Comparison of ENCODE assay signal across 8 cellular contexts in the genomic region with DNA sequence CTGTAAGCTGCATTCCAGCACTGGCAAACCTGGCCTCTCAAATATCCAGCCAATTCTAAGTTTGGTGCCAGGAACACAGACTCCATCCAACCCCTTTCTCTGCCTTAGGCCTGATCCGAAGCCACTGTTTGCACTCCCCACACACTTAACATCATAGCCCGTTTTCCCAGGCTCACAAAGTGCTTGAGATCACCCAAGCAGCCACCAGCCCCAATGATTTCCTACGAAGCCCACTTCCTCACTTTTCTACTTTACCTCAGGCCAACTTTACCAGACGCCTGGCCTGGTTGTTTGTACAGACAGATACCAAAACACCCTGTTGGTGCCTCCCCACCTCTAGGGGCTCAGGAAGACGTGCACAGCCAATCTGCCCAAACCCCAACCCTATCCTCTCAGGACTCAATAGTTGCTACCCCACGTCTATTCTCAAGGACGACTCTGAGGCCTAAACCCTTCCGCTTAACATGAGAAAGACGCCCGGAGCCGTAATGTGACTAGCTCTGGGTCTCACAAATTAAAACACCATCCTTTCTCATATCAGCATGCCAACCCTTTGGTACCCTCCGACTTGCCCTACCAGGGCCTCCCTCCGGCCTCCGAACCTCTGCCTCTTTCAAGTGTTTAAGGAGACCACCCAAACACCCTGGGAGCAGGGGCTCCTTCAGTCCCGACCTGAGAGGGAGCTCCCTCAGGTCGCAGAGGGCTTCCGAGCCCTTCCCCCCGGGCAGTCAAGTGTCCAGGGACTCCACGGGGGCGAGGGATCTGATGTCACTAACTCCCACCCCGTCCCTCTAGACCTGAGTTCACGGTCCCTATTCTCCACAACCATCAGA. TPM values are rescaled to one million over a fixed set of nuclear protein-coding genes. Genes with fewer than 3 reads are reported as not detected.
DNase-seq lines count a peak whose midpoint lies in the region; ATAC-seq and TF ChIP-seq lines count a peak whose summit lies in the region.

No MANE protein-coding gene starts in this region.

- no peak overlapping the region for H3K4me3 Mint-ChIP-seq in CD8-positive, alpha-beta T cell

- no TSS peak for BruUV-seq in PC-9 (replicated peaks; lab: Mats Ljungman, UMichigan)

- H4K20me1 ChIP-seq in PC-9 (ENCODE audit: insufficient read depth) = no peaks in the 10 kb centered on the region

- no peaks in the 10 kb centered on the region for H3K27me3 ChIP-seq in CD8-positive, alpha-beta T cell (ENCODE audit: insufficient read depth, low read length)
- H3K27me3 ChIP-seq in PC-9 (ENCODE audit: insufficient read depth, low read depth) (no peaks in the 10 kb centered on the region), prostate gland (replicated peaks; ENCODE audit: insufficient read depth) (no peaks in the 10 kb centered on the region)

- H3K9me2 ChIP-seq in PC-9 (ENCODE audit: insufficient read depth) = no peaks in the 10 kb centered on the region

- DNase-seq in CD8-positive, alpha-beta T cell = peak in 2 of 7 experiments; percentile 16 to 51
- DNase-seq in PC-9 = no peak
- peak; percentile 19 for DNase-seq in fibroblast of the aortic adventitia (ENCODE audit: low read depth)
- peak; percentile 72 for DNase-seq in prostate gland (ENCODE audit: low spot score)
- DNase-seq in iPS-NIHi7 (ENCODE audit: extremely low spot score) = no peak

- peaks cover 74% of the 10 kb centered on the region for H3K4me1 ChIP-seq in CD8-positive, alpha-beta T cell (ENCODE audit: insufficient read depth, low read length)
- H3K4me1 ChIP-seq in PC-9 (replicated peaks; ENCODE audit: insufficient read depth) (peaks cover 25% of the 10 kb centered on the region), prostate gland (replicated peaks) (peaks cover 20% of the 10 kb centered on the region)

- H3K4me3 ChIP-seq in CD8-positive, alpha-beta T cell (ENCODE audit: low read depth, low read length) = peak overlapping the region; percentile 90
- H3K4me3 ChIP-seq in PC-9 = peak overlapping the region; percentile 60
- peak overlapping the region; percentile 80 for H3K4me3 ChIP-seq in fibroblast of the aortic adventitia (ENCODE audit: low read depth, low read length)
- peak overlapping the region; percentile 71 to 95 for H3K4me3 ChIP-seq in prostate gland

- peaks cover 61% of the 10 kb centered on the region for H3K4me1 Mint-ChIP-seq in CD8-positive, alpha-beta T cell (ENCODE audit: low read depth)

- no peaks in the 10 kb centered on the region for H3K9me3 ChIP-seq in CD8-positive, alpha-beta T cell (ENCODE audit: low read length)
- H3K9me3 ChIP-seq in PC-9 (ENCODE audit: insufficient read depth, low read depth) = no peaks in the 10 kb centered on the region
- no peaks in the 10 kb centered on the region for H3K9me3 ChIP-seq in prostate gland

- CTCF ChIA-PET in CD8-positive, alpha-beta T cell (lab: Charles Lee) = interaction anchor here (0.8 to 12.2 kb wide), 7 partner anchors 9 to 67 kb away, joined by 4 to 183 read pairs (median 10); a partner anchor contains a TSS
- CTCF ChIA-PET in PC-9 (lab: Charles Lee) = no interaction called here

- no peak for TF ChIP-seq CTCF in CD8-positive, alpha-beta T cell (IDR thresholded peaks at IDR 0.05)
- TF ChIP-seq CTCF in PC-9 (conservative IDR thresholded peaks at IDR 0.05) (no peak), fibroblast of the aortic adventitia (IDR thresholded peaks at IDR 0.05; ENCODE audit: insufficient read depth, low read length) (no peak), prostate gland (IDR thresholded peaks at IDR 0.05) (peak in 1 of 4 experiments; percentile 10)

- peak overlapping the region; percentile 85 for H3K4me2 ChIP-seq in PC-9

- H3K36me3 ChIP-seq in CD8-positive, alpha-beta T cell (ENCODE audit: insufficient read depth, low read length) = peaks cover 11% of the 10 kb centered on the region
- H3K36me3 ChIP-seq in PC-9 (ENCODE audit: low read depth) = no peaks in the 10 kb centered on the region
- H3K36me3 ChIP-seq in prostate gland = peaks cover 0 to 11% of the 10 kb centered on the region in 2 donors

- H3K27me3 Mint-ChIP-seq in CD8-positive, alpha-beta T cell (ENCODE audit: low read depth) = no peaks in the 10 kb centered on the region

- peaks cover 55% of the 10 kb centered on the region for H3K36me3 Mint-ChIP-seq in CD8-positive, alpha-beta T cell

- H3F3A ChIP-seq in PC-9 (ENCODE audit: insufficient read depth, low read depth) = peaks cover 22% of the 10 kb centered on the region; the same call in 1 of the 2 replicates

- H2AFZ ChIP-seq in PC-9 = peak overlapping the region; percentile 83

- H3K9me3 Mint-ChIP-seq in CD8-positive, alpha-beta T cell = no peaks in the 10 kb centered on the region

- intact Hi-C loops in CD8-positive, alpha-beta T cell (cut with DNase I, micrococcal nuclease) = loop anchor here (1.0 to 5.0 kb wide), 13 partner anchors 17 to 320 kb away; a partner anchor contains a TSS
- intact Hi-C loops in PC-9 (cut with micrococcal nuclease; ENCODE audit: unreplicated experiment) (loop anchor here (1.0 to 5.0 kb wide), 5 partner anchors 18 to 313 kb away; a partner anchor contains a TSS), prostate gland (cut with DNase I) (loop anchor here (10.0 kb wide), 1 partner anchor 311 kb away; no protein-coding TSS in a partner anchor)

- peak overlapping the region; percentile 100 for H3K27ac ChIP-seq in CD8-positive, alpha-beta T cell (ENCODE audit: low read depth, low read length)
- H3K27ac ChIP-seq in PC-9 (peak overlapping the region; percentile 39; the same call in 1 of the 2 replicates), prostate gland (peak overlapping the region; percentile 100)

- no peak overlapping the region for H3K27ac Mint-ChIP-seq in CD8-positive, alpha-beta T cell

- POLR2A ChIA-PET in CD8-positive, alpha-beta T cell (lab: Charles Lee) = interaction anchor here (0.8 to 7.5 kb wide), 15 partner anchors 9 to 286 kb away, joined by 3 to 68 read pairs (median 8); a partner anchor contains a TSS
- POLR2A ChIA-PET in PC-9 (lab: Charles Lee; ENCODE audit: unreplicated experiment) = interaction anchor here (0.8 kb wide), 1 partner anchor 36 kb away, joined by 4 read pairs; no protein-coding TSS in a partner anchor

- ATAC-seq in CD8-positive, alpha-beta T cell = no peak
- ATAC-seq in GM21381 (IDR thresholded peaks at IDR 0.05; ENCODE audit: unreplicated experiment) (no peak), HG02588 (IDR thresholded peaks at IDR 0.05; ENCODE audit: unreplicated experiment) (no peak), GM18868 (IDR thresholded peaks at IDR 0.05; ENCODE audit: unreplicated experiment) (no peak)

- WGBS in prostate gland = 5% methylated on average over 22 of the region's 22 CpGs

- 0 out of 2 replicates have a peak, but pooled peaks cover 6% of the 10 kb centered on the region for H3K79me2 ChIP-seq in PC-9 (ENCODE audit: low read depth)

- TF ChIP-seq POLR2A in prostate gland (IDR thresholded peaks at IDR 0.05) = peak; percentile 29

RNA-seq across cellular contexts. Expression of a gene that starts 3.4 kb away (rescaled TPM):
- total RNA-seq in CD8-positive, alpha-beta T cell = 1,000 to 10,000 TPM; 1,922 to 1,926 TPM
- 60.2 and 78.7 TPM in 2 replicates for total RNA-seq in PC-9 (2021)
- 1.6 and 12.7 TPM in 2 replicates for total RNA-seq in fibroblast of the aortic adventitia (ENCODE audit: low replicate concordance)
- 100 to 1,000 TPM; 119 to 142 TPM for total RNA-seq in prostate gland

RNA-seq across cellular contexts. Expression of a gene that starts 7.2 kb away (rescaled TPM):
- 100 to 1,000 TPM; 302 to 303 TPM for total RNA-seq in CD8-positive, alpha-beta T cell
- total RNA-seq in PC-9 (2021) (29.3 and 35.1 TPM in 2 replicates), fibroblast of the aortic adventitia (ENCODE audit: low replicate concordance) (5.2 and 6.0 TPM in 2 replicates), prostate gland (10 to 100 TPM; 34.2 to 65.2 TPM)

RNA-seq across cellular contexts. Expression of a gene that starts 20.6 kb away (rescaled TPM):
- 10 to 100 TPM; 19.1 to 22.7 TPM for total RNA-seq in CD8-positive, alpha-beta T cell
- total RNA-seq in PC-9 (2021) = 58.5 and 59.1 TPM in 2 replicates
- total RNA-seq in fibroblast of the aortic adventitia (ENCODE audit: low replicate concordance) = 17.3 and 32.7 TPM in 2 replicates
- 10 to 100 TPM in 1 of 2 donors, 1 to 10 TPM in 1; 8.6 to 13.9 TPM for total RNA-seq in prostate gland

RNA-seq across cellular contexts. Expression of a gene that starts 31.7 kb away (rescaled TPM):
- under 1 TPM; 0.30 to 0.92 TPM for total RNA-seq in CD8-positive, alpha-beta T cell
- total RNA-seq in PC-9 (2021) = 2.6 and 9.0 TPM in 2 replicates
- 0.09 TPM in 1 of 2 replicates, not detected in the other for total RNA-seq in fibroblast of the aortic adventitia (ENCODE audit: low replicate concordance)
- total RNA-seq in prostate gland = under 1 TPM in 1 of 2 donors, not detected in 1; 0.34 TPM

RNA-seq across cellular contexts. Expression of a gene that starts 34.4 kb away (rescaled TPM):
- 1 to 10 TPM; 6.1 to 6.7 TPM for total RNA-seq in CD8-positive, alpha-beta T cell
- 6.4 and 8.0 TPM in 2 replicates for total RNA-seq in PC-9 (2021)
- 3.8 and 7.7 TPM in 2 replicates for total RNA-seq in fibroblast of the aortic adventitia (ENCODE audit: low replicate concordance)
- total RNA-seq in prostate gland = 10 to 100 TPM in 1 of 2 donors, 1 to 10 TPM in 1; 9.6 to 19.1 TPM

Comparison
In these comparisons a context has a peak if more than half of its experiments do, and no peak if none do; other contexts are left out.
1. DNase-seq: peak in fibroblast of the aortic adventitia (single experiment) and prostate gland (single experiment); none in PC-9 (0 of 2) and iPS-NIHi7 (single experiment).
2. H3K27ac ChIP-seq: peak in every context shown above with its lines; median percentile 100 in CD8-positive, alpha-beta T cell; 100 in prostate gland; 39 in PC-9.
3. RNA of a gene that starts 3.4 kb away (total RNA-seq): 1,922 to 1,926 TPM in CD8-positive, alpha-beta T cell; 119 to 142 TPM in prostate gland, 60.2 to 78.7 TPM in PC-9 and 1.6 to 12.7 TPM in fibroblast of the aortic adventitia; every median in the first group is over 10 times any median in the second.
4. Peak in every context shown above with its lines, with median percentiles within 50 percentile points of each other: H3K4me3 ChIP-seq.